Comparison of ENCODE assay signal across 17 cellular contexts in genomic region chr5:27523629-27524028, GRCh38.
DNase-seq lines count a peak whose midpoint lies in the region; ATAC-seq, FAIRE-seq and TF ChIP-seq lines count a peak whose summit lies in the region.
"Had no signal": no experiment of that assay in that cellular context is flagged by ENCODE, and none has a peak within 500 bp of the region (broad histone marks: within the 10 kb centered on the region; RNA-seq: fewer than 3 reads in every experiment).

No MANE protein-coding gene starts in this region.

- no peak overlapping the region for H3K4ac ChIP-seq in neuronal stem cell (ENCODE audit: low read length)

- H3K4me3 ChIP-seq in SK-N-SH (ENCODE audit: low read depth in 2 of 2, low read length in 1 of 2): no peak overlapping the region
- no peak overlapping the region for H3K4me3 ChIP-seq in neuronal stem cell (ENCODE audit: low read length in 2 of 2)
- H3K4me3 ChIP-seq in foreskin fibroblast (ENCODE audit: low read depth in 1 of 2, low read length in 2 of 2): no peak overlapping the region
- H3K4me3 ChIP-seq: BLaER1, Peyer's patch had no signal

- TF ChIP-seq CTCF in SK-N-SH (IDR thresholded peaks at IDR 0.05) (no peak), WTC11 (IDR thresholded peaks at IDR 0.05) (no peak), foreskin fibroblast (IDR thresholded peaks at IDR 0.05; ENCODE audit: low read depth, low read length) (no peak)

- no peaks in the 10 kb centered on the region for H4K20me1 ChIP-seq in SK-N-SH (ENCODE audit: insufficient read depth)
- H4K20me1 ChIP-seq: BLaER1 had no signal

- TF ChIP-seq RAD21 in SK-N-SH (IDR thresholded peaks at IDR 0.05; ENCODE audit: low read length): no peak

- H3K9me2 ChIP-seq in SK-N-SH: no peaks in the 10 kb centered on the region

- H3K79me1 ChIP-seq in neuronal stem cell (ENCODE audit: low read depth, low read length): no peaks in the 10 kb centered on the region

- H3K27ac ChIP-seq in SK-N-SH (ENCODE audit: low read depth in 2 of 2, low read length in 1 of 2) (no peak overlapping the region), neuronal stem cell (replicated peaks; ENCODE audit: low read length) (no peak overlapping the region)
- H3K27ac ChIP-seq: BLaER1, Peyer's patch had no signal

- H2BK12ac ChIP-seq in neuronal stem cell (ENCODE audit: low read length): no peak overlapping the region

- peak overlapping the region; percentile 64 for H3K18ac ChIP-seq in neuronal stem cell (ENCODE audit: low read length)

- H3F3A ChIP-seq in SK-N-SH (replicated peaks; ENCODE audit: insufficient read depth): no peaks in the 10 kb centered on the region

- 47% methylated on average over 14 of the region's 21 CpGs for WGBS in SK-N-SH (ENCODE audit: low lambda C conversion rate)
- WGBS in neuronal stem cell (ENCODE audit: extremely low coverage in 2 of 2, insufficient read length in 2 of 2, insufficient replicate concordance in 1 of 2), 2 donors: no CpG with 5 or more reads among the region's 21 CpGs

- H3K4me1 ChIP-seq in SK-N-SH (ENCODE audit: control insufficient read depth in 1 of 2, insufficient read depth in 2 of 2, low read depth in 1 of 2, low read length in 1 of 2): peaks cover 0 to 4% of the 10 kb centered on the region in 2 experiments; a peak in 1 of 4 replicates
- H3K4me1 ChIP-seq in neuronal stem cell (ENCODE audit: control insufficient read depth in 2 of 2, insufficient read depth in 1 of 2, low read depth in 1 of 2, low read length in 2 of 2): no peaks in the 10 kb centered on the region
- H3K4me1 ChIP-seq: BLaER1, Peyer's patch had no signal

- peak overlapping the region; percentile 85 for H3K23ac ChIP-seq in neuronal stem cell (ENCODE audit: low read depth, low read length, poor library complexity)

- H3K9me3 Mint-ChIP-seq in WTC11: peaks cover 29% of the 10 kb centered on the region
- H3K9me3 Mint-ChIP-seq in activated T-helper 17 cell treated with anti-CD3 and anti-CD28 coated beads, Interleukin-2, amount 50 U/mL, for 72 hours: peaks cover 19% of the 10 kb centered on the region

- no peak overlapping the region for H3K27ac Mint-ChIP-seq in WTC11
- no peak overlapping the region for H3K27ac Mint-ChIP-seq in activated T-helper 17 cell treated with anti-CD3 and anti-CD28 coated beads, Interleukin-2, amount 50 U/mL, for 72 hours
- H3K27ac Mint-ChIP-seq: H9 had no signal

- TF ChIP-seq EP300 in SK-N-SH (IDR thresholded peaks at IDR 0.05; ENCODE audit: borderline replicate concordance in 1 of 2, low read depth in 1 of 2, low read length in 1 of 2): no peak

- H3K4me1 Mint-ChIP-seq in WTC11: no peaks in the 10 kb centered on the region
- no peaks in the 10 kb centered on the region for H3K4me1 Mint-ChIP-seq in activated T-helper 17 cell treated with anti-CD3 and anti-CD28 coated beads, Interleukin-2, amount 50 U/mL, for 72 hours
- H3K4me1 Mint-ChIP-seq: H9 had no signal

- H2AFZ ChIP-seq in SK-N-SH (ENCODE audit: low read depth) (no peak overlapping the region), neuronal stem cell (ENCODE audit: low read length) (peak overlapping the region; percentile 29)

- DNase-seq in SK-N-SH (peak; percentile 5), HTR-8/SVneo (ENCODE audit: insufficient read length, low spot score) (no peak), WTC11 (ENCODE audit: low spot score) (no peak), neuronal stem cell (ENCODE audit: low spot score) (no peak), foreskin fibroblast (no peak)
- DNase-seq: 8988T, DMS 273 treated with DMSO at 0.1 percent for 48 hours, H9, NCI-H1105 treated with DMSO at 0.1 percent for 48 hours, NCI-H187, NCI-H774, Peyer's patch, SIG-M5 had no signal

- H3K36me3 Mint-ChIP-seq in WTC11: peaks cover 18% of the 10 kb centered on the region
- H3K36me3 Mint-ChIP-seq in activated T-helper 17 cell treated with anti-CD3 and anti-CD28 coated beads, Interleukin-2, amount 50 U/mL, for 72 hours (ENCODE audit: low read depth): no peaks in the 10 kb centered on the region

- no peak overlapping the region for H2BK120ac ChIP-seq in neuronal stem cell (ENCODE audit: low read depth, low read length)

- H3K9ac ChIP-seq in SK-N-SH (no peak overlapping the region), neuronal stem cell (ENCODE audit: low read depth, low read length, poor library complexity) (no peak overlapping the region)
- H3K9ac ChIP-seq: BLaER1 had no signal

- H2AK5ac ChIP-seq in neuronal stem cell (ENCODE audit: low read depth, low read length): no peak overlapping the region

- no peak overlapping the region for H3K4me3 Mint-ChIP-seq in WTC11
- no peak overlapping the region for H3K4me3 Mint-ChIP-seq in activated T-helper 17 cell treated with anti-CD3 and anti-CD28 coated beads, Interleukin-2, amount 50 U/mL, for 72 hours
- H3K4me3 Mint-ChIP-seq: H9 had no signal

- no peak overlapping the region for H2BK15ac ChIP-seq in neuronal stem cell (ENCODE audit: low read length)

- H4K91ac ChIP-seq in neuronal stem cell (ENCODE audit: low read depth, low read length, poor library complexity): no peak overlapping the region

- peak overlapping the region; percentile 100 for H3K14ac ChIP-seq in neuronal stem cell (ENCODE audit: low read length)

- peak overlapping the region; percentile 92 for H4K8ac ChIP-seq in neuronal stem cell (ENCODE audit: low read depth, low read length)

- POLR2A ChIA-PET in SK-N-SH (lab: Yijun Ruan, JAX) (no interaction called here), WTC11 (lab: Charles Lee) (no interaction called here)

- peak; percentile 72 for FAIRE-seq in HTR-8/SVneo (lab: Jason Lieb, UNC)

- no peaks in the 10 kb centered on the region for H3K36me3 ChIP-seq in SK-N-SH (replicated peaks in 1 of 2; ENCODE audit: control insufficient read depth in 1 of 2, insufficient read depth in 2 of 2, low read length in 1 of 2)
- no peaks in the 10 kb centered on the region for H3K36me3 ChIP-seq in neuronal stem cell (replicated peaks in 1 of 2; ENCODE audit: control insufficient read depth in 2 of 2, insufficient read depth in 2 of 2, low read length in 2 of 2)
- H3K36me3 ChIP-seq: BLaER1, Peyer's patch had no signal

- CTCF ChIA-PET in SK-N-SH (lab: Yijun Ruan, JAX) (no interaction called here), WTC11 (lab: Charles Lee) (no interaction called here)

- H3K4me2 ChIP-seq in SK-N-SH (no peak overlapping the region), neuronal stem cell (ENCODE audit: insufficient read depth, low read length, poor library complexity, severe bottlenecking) (no peak overlapping the region)
- H3K4me2 ChIP-seq: BLaER1 had no signal

- H3K27me3 Mint-ChIP-seq in WTC11 (ENCODE audit: low read depth): no peaks in the 10 kb centered on the region
- no peaks in the 10 kb centered on the region for H3K27me3 Mint-ChIP-seq in activated T-helper 17 cell treated with anti-CD3 and anti-CD28 coated beads, Interleukin-2, amount 50 U/mL, for 72 hours

- H3K9me3 ChIP-seq in SK-N-SH: no peaks in the 10 kb centered on the region
- no peaks in the 10 kb centered on the region for H3K9me3 ChIP-seq in neuronal stem cell (replicated peaks in 1 of 2; ENCODE audit: control insufficient read depth in 2 of 2, insufficient read depth in 1 of 2, low read depth in 1 of 2, low read length in 2 of 2)

- no peak for ATAC-seq in SK-N-SH treated with all-trans-retinoic acid at 6 μM for 48 hours
- ATAC-seq in WTC11: peak; percentile 28; the same call in 1 of the 2 replicates
- ATAC-seq in activated CD4-positive, CD25-positive, alpha-beta regulatory T cell treated with anti-CD3 and anti-CD28 coated beads, Interleukin-2, amount 50 U/mL, for 24 hours: no peak
- no peak for ATAC-seq in activated T-helper 17 cell treated with anti-CD3 and anti-CD28 coated beads, Interleukin-2, amount 50 U/mL, for 72 hours (replicated peaks)

- H2BK5ac ChIP-seq in neuronal stem cell (ENCODE audit: low read length): no peak overlapping the region

- H3K79me2 ChIP-seq in SK-N-SH (ENCODE audit: insufficient read depth): no peaks in the 10 kb centered on the region

- H3K27me3 ChIP-seq in SK-N-SH (ENCODE audit: insufficient read depth) (no peaks in the 10 kb centered on the region; the same call in 1 of the 2 replicates), neuronal stem cell (ENCODE audit: control insufficient read depth in 3 of 3, insufficient read depth in 3 of 3, low read depth in 1 of 3, low read length in 3 of 3) (no peaks in the 10 kb centered on the region)
- H3K27me3 ChIP-seq: BLaER1, Peyer's patch had no signal

TF ChIP-seq in SK-N-SH, 30 proteins besides CTCF, POLR2A, EP300 and RAD21 (continues in another document):
- TF ChIP-seq TCF12 (IDR thresholded peaks at IDR 0.05) (no peak), EZH2phosphoT487 (IDR thresholded peaks at IDR 0.05; ENCODE audit: borderline replicate concordance, low read depth) (no peak)

TF ChIP-seq in SK-N-SH treated with all-trans-retinoic acid at 6 μM for 48 hours, 23 proteins besides CTCF, POLR2A, EP300 and RAD21 (continues in another document):
- TF ChIP-seq ZC3H10 (CRISPR knock-in tag; IDR thresholded peaks at IDR 0.05): no peak

TF ChIP-seq in WTC11, 78 proteins besides CTCF, POLR2A, EP300 and RAD21 (continues in another document):
- TF ChIP-seq SMAD4 (CRISPR knock-in tag; IDR thresholded peaks at IDR 0.05): no peak
- TF ChIP-seq TEAD1 (CRISPR knock-in tag; IDR thresholded peaks at IDR 0.05): no peak
- no peak for TF ChIP-seq NR2C2 (CRISPR knock-in tag; IDR thresholded peaks at IDR 0.05)
- TF ChIP-seq ZNF121 (CRISPR knock-in tag; IDR thresholded peaks at IDR 0.05): no peak
- TF ChIP-seq, protein P1, sequence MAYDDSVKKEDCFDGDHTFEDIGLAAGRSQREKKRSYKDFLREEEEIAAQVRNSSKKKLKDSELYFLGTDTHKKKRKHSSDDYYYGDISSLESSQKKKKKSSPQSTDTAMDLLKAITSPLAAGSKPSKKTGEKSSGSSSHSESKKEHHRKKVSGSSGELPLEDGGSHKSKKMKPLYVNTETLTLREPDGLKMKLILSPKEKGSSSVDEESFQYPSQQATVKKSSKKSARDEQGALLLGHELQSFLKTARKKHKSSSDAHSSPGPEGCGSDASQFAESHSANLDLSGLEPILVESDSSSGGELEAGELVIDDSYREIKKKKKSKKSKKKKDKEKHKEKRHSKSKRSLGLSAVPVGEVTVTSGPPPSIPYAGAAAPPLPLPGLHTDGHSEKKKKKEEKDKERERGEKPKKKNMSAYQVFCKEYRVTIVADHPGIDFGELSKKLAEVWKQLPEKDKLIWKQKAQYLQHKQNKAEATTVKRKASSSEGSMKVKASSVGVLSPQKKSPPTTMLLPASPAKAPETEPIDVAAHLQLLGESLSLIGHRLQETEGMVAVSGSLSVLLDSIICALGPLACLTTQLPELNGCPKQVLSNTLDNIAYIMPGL (CRISPR knock-in tag; IDR thresholded peaks at IDR 0.05): no peak
- TF ChIP-seq ZNF396 (CRISPR knock-in tag; IDR thresholded peaks at IDR 0.05; ENCODE audit: borderline replicate concordance): no peak
- TF ChIP-seq EMX1 (CRISPR knock-in tag; IDR thresholded peaks at IDR 0.05): no peak
